Comparison of ENCODE assay signal across 8 cellular contexts in genomic region chr19:8585894-8586750, GRCh38. TPM values are rescaled to one million over a fixed set of nuclear protein-coding genes. Genes with fewer than 3 reads are reported as not detected.
DNase-seq lines count a peak whose midpoint lies in the region; ATAC-seq and TF ChIP-seq lines count a peak whose summit lies in the region.

No MANE protein-coding gene starts in this region.

- POLR2A ChIA-PET in activated CD4-positive, alpha-beta T cell treated with anti-CD3 and anti-CD28 coated beads for 36 hours (lab: Charles Lee): interaction anchor here (0.5 kb wide), 1 partner anchor 47 kb away, joined by 3 read pairs; no protein-coding TSS in a partner anchor

- no peak overlapping the region for H3K4me3 Mint-ChIP-seq in activated CD4-positive, alpha-beta T cell treated with anti-CD3 and anti-CD28 coated beads for 36 hours
- H3K4me3 Mint-ChIP-seq in effector memory CD8-positive, alpha-beta T cell: no peak overlapping the region

- H3K9me3 ChIP-seq in Karpas-422 (ENCODE audit: low read length): no peaks in the 10 kb centered on the region

- H2AFZ ChIP-seq in Karpas-422 (ENCODE audit: low read length): no peak overlapping the region

- peak; percentile 6 for DNase-seq in DMS114 treated with DMSO at 0.1 percent for 48 hours (lab: John Stamatoyannopoulos, UW; ENCODE audit: unreplicated experiment)
- peak; percentile 90 for DNase-seq in Karpas-422
- DNase-seq in activated CD4-positive, alpha-beta T cell treated with anti-CD3 and anti-CD28 coated beads for 36 hours: peak; percentile 78
- DNase-seq in effector memory CD8-positive, alpha-beta T cell: peak; percentile 63 to 73 (median 64)
- peak; percentile 29 for DNase-seq in omental fat pad (ENCODE audit: low spot score)
- DNase-seq in T1000 (lab: John Stamatoyannopoulos, UW): no peak
- no peak for DNase-seq in cortex of kidney (lab: John Stamatoyannopoulos, UW)

- H3K4me2 ChIP-seq in Karpas-422 (ENCODE audit: low read depth, low read length, poor library complexity, severe bottlenecking): no peak overlapping the region

- H3K27me3 Mint-ChIP-seq in activated CD4-positive, alpha-beta T cell treated with anti-CD3 and anti-CD28 coated beads for 36 hours: no peaks in the 10 kb centered on the region
- no peaks in the 10 kb centered on the region for H3K27me3 Mint-ChIP-seq in effector memory CD8-positive, alpha-beta T cell

- peak; percentile 51 for ATAC-seq in activated CD4-positive, alpha-beta T cell treated with anti-CD3 and anti-CD28 coated beads for 36 hours
- peak; percentile 72 for ATAC-seq in effector memory CD8-positive, alpha-beta T cell (replicated peaks)
- ATAC-seq in omental fat pad (ENCODE audit: low FRiP score) (peak; percentile 12), GM18498 (IDR thresholded peaks at IDR 0.05; ENCODE audit: unreplicated experiment) (no peak)

- intact Hi-C loops in activated CD4-positive, alpha-beta T cell treated with anti-CD3 and anti-CD28 coated beads for 36 hours (cut with DNase I, micrococcal nuclease): no loop called here

- no peak overlapping the region for H3K9ac ChIP-seq in Karpas-422 (ENCODE audit: low read length)

- H3K36me3 ChIP-seq in Karpas-422 (ENCODE audit: insufficient read depth, low read length): no peaks in the 10 kb centered on the region

- no peaks in the 10 kb centered on the region for H3K9me2 ChIP-seq in Karpas-422 (replicated peaks; ENCODE audit: insufficient read depth, low read length)

- no peak overlapping the region for H3K4me3 ChIP-seq in Karpas-422 (ENCODE audit: low read length)

- no peaks in the 10 kb centered on the region for H3K4me1 Mint-ChIP-seq in activated CD4-positive, alpha-beta T cell treated with anti-CD3 and anti-CD28 coated beads for 36 hours
- peaks cover 0 to 2% of the 10 kb centered on the region in 2 donors for H3K4me1 Mint-ChIP-seq in effector memory CD8-positive, alpha-beta T cell (ENCODE audit: low read depth in 2 of 2)

- H3K79me2 ChIP-seq in Karpas-422 (ENCODE audit: low read length): no peaks in the 10 kb centered on the region

- H3K27me3 ChIP-seq in Karpas-422 (ENCODE audit: low read length): no peaks in the 10 kb centered on the region

- no peaks in the 10 kb centered on the region for H3K4me1 ChIP-seq in Karpas-422 (ENCODE audit: low read length)

- no peak overlapping the region for H3K27ac Mint-ChIP-seq in activated CD4-positive, alpha-beta T cell treated with anti-CD3 and anti-CD28 coated beads for 36 hours
- no peak overlapping the region for H3K27ac Mint-ChIP-seq in effector memory CD8-positive, alpha-beta T cell

- TF ChIP-seq CTCF in omental fat pad (IDR thresholded peaks at IDR 0.05): no peak

- H4K20me1 ChIP-seq in Karpas-422 (ENCODE audit: insufficient read depth, low read depth, low read length): peaks cover 4% of the 10 kb centered on the region; the same call in 1 of the 2 replicates

- no peaks in the 10 kb centered on the region for H3K36me3 Mint-ChIP-seq in activated CD4-positive, alpha-beta T cell treated with anti-CD3 and anti-CD28 coated beads for 36 hours (ENCODE audit: low read depth)
- peaks cover 7% of the 10 kb centered on the region for H3K36me3 Mint-ChIP-seq in effector memory CD8-positive, alpha-beta T cell (ENCODE audit: insufficient read depth)

- CTCF ChIA-PET in activated CD4-positive, alpha-beta T cell treated with anti-CD3 and anti-CD28 coated beads for 36 hours (lab: Charles Lee): interaction anchor here (0.9 kb wide), 2 partner anchors 13 to 87 kb away, joined by 3 read pairs; no protein-coding TSS in a partner anchor

- H3K27ac ChIP-seq in Karpas-422 (ENCODE audit: low read length): no peak overlapping the region

- no peaks in the 10 kb centered on the region for H3K9me3 Mint-ChIP-seq in activated CD4-positive, alpha-beta T cell treated with anti-CD3 and anti-CD28 coated beads for 36 hours (ENCODE audit: low read depth)
- H3K9me3 Mint-ChIP-seq in effector memory CD8-positive, alpha-beta T cell: no peaks in the 10 kb centered on the region

RNA-seq across cellular contexts. Expression of gene MYO1F, which starts 8.9 kb away (rescaled TPM):
- total RNA-seq in Karpas-422 (2014; rRNA removed; shearing (Covaris generic); ENCODE audit: low replicate concordance): not detected in 2 replicates
- 10 to 100 TPM; 13.7 to 18.3 TPM for total RNA-seq in activated CD4-positive, alpha-beta T cell treated with anti-CD3 and anti-CD28 coated beads for 36 hours
- total RNA-seq in omental fat pad: 10 to 100 TPM; 13.9 to 86.7 (median 39.9) TPM

RNA-seq across cellular contexts. Expression of gene ADAMTS10, which starts 24.4 kb away (rescaled TPM):
- total RNA-seq in Karpas-422 (2014; rRNA removed; shearing (Covaris generic); ENCODE audit: low replicate concordance): not detected in 2 replicates
- 1 to 10 TPM; 4.5 to 5.0 TPM for total RNA-seq in activated CD4-positive, alpha-beta T cell treated with anti-CD3 and anti-CD28 coated beads for 36 hours
- 10 to 100 TPM; 16.7 to 46.7 (median 22.5) TPM for total RNA-seq in omental fat pad

RNA-seq across cellular contexts. Expression of gene NFILZ, which starts 44.3 kb away (rescaled TPM):
- total RNA-seq in Karpas-422 (2014; rRNA removed; shearing (Covaris generic); ENCODE audit: low replicate concordance): not detected in 2 replicates
- total RNA-seq in activated CD4-positive, alpha-beta T cell treated with anti-CD3 and anti-CD28 coated beads for 36 hours: not detected
- not detected for total RNA-seq in omental fat pad

Comparison
In these comparisons a context has a peak if more than half of its experiments do, and no peak if none do; other contexts are left out.
1. DNase-seq: peak in DMS114 treated with DMSO at 0.1 percent for 48 hours (single experiment), Karpas-422 (single experiment), activated CD4-positive, alpha-beta T cell treated with anti-CD3 and anti-CD28 coated beads for 36 hours (single experiment), effector memory CD8-positive, alpha-beta T cell (3 of 3) and omental fat pad (single experiment); none in T1000 (single experiment) and cortex of kidney (single experiment).
2. RNA of gene MYO1F, which starts 8.9 kb away (total RNA-seq): 13.9 to 86.7 TPM in omental fat pad and 13.7 to 18.3 TPM in activated CD4-positive, alpha-beta T cell treated with anti-CD3 and anti-CD28 coated beads for 36 hours; not detected in Karpas-422; every median in the first group is over 10 times any median in the second.